1 cellular context compared by ENCODE assay signal in genomic region chr4:154854362-154854761, GRCh38.
TF ChIP-seq lines count a peak whose summit lies in the region.

No MANE protein-coding gene starts in this region.

TF ChIP-seq in liver, 16 proteins besides CTCF, POLR2A, EP300 and RAD21 (continued from another document):
- TF ChIP-seq ATF3 (IDR thresholded peaks at IDR 0.05) (no peak), SP1 (IDR thresholded peaks at IDR 0.05) (no peak), FOXA2 (IDR thresholded peaks at IDR 0.05) (no peak), EGR1 (IDR thresholded peaks at IDR 0.05; ENCODE audit: low read depth in 2 of 2) (no peak)
TF ChIP-seq in liver: peak in this region for 0.
